19 cellular contexts compared by ENCODE assay signal in genomic region chr21:29303301-29303700, GRCh38. TPM values are rescaled to one million over a fixed set of nuclear protein-coding genes. Genes with fewer than 3 reads are reported as not detected.
DNase-seq lines count a peak whose midpoint lies in the region; ATAC-seq, FAIRE-seq and TF ChIP-seq lines count a peak whose summit lies in the region.
"Had no signal": no experiment of that assay in that cellular context is flagged by ENCODE, and none has a peak within 500 bp of the region (broad histone marks: within the 10 kb centered on the region; RNA-seq: fewer than 3 reads in every experiment).

No MANE protein-coding gene starts in this region.

- no peak overlapping the region for H3K4me3 ChIP-seq in HEK293 (ENCODE audit: low read depth, low read length)
- no peak overlapping the region for H3K4me3 ChIP-seq in hepatocyte
- H3K4me3 ChIP-seq in smooth muscle cell, result peak overlapping the region; percentile 71

- H3F3A ChIP-seq in smooth muscle cell (ENCODE audit: low read depth), result no peaks in the 10 kb centered on the region

- 75% methylated on average over 2 of the region's 2 CpGs for WGBS in hepatocyte (ENCODE audit: low lambda C conversion rate, missing lambda C conversion rate)
- 87% methylated on average over 2 of the region's 2 CpGs for WGBS in smooth muscle cell (ENCODE audit: low lambda C conversion rate)

- H3K79me2 ChIP-seq in hepatocyte, result peaks cover 90% of the 10 kb centered on the region
- H3K79me2 ChIP-seq in smooth muscle cell (ENCODE audit: low read depth), result peaks cover 92% of the 10 kb centered on the region

- H3K36me3 ChIP-seq in HEK293 (ENCODE audit: control insufficient read depth in 2 of 2, insufficient read depth in 1 of 2, low read length in 2 of 2) (no peaks in the 10 kb centered on the region), hepatocyte (replicated peaks; ENCODE audit: insufficient read depth, low read depth) (no peaks in the 10 kb centered on the region), smooth muscle cell (ENCODE audit: low read depth) (no peaks in the 10 kb centered on the region)

- no peak for FAIRE-seq in GM12891 (lab: Jason Lieb, UNC)
- FAIRE-seq: kidney had no signal

- H3K9ac ChIP-seq in smooth muscle cell (ENCODE audit: low read depth), result no peak overlapping the region

- peak overlapping the region; percentile 83 for H3K4me2 ChIP-seq in hepatocyte
- peak overlapping the region; percentile 87 for H3K4me2 ChIP-seq in smooth muscle cell

- POLR2A ChIA-PET in HEK293 (lab: Yijun Ruan, JAX), result no interaction called here

- H2AFZ ChIP-seq in hepatocyte, result no peak overlapping the region
- no peak overlapping the region for H2AFZ ChIP-seq in smooth muscle cell (ENCODE audit: low read depth)

- CTCF ChIA-PET in HEK293 (lab: Yijun Ruan, JAX), result interaction anchor here (1.7 to 2.2 kb wide), 2 partner anchors 45 to 139 kb away, joined by 7 to 14 read pairs; no protein-coding TSS in a partner anchor

- H3K27me3 ChIP-seq in hepatocyte (no peaks in the 10 kb centered on the region), smooth muscle cell (ENCODE audit: low read depth) (no peaks in the 10 kb centered on the region)

- no peak for TF ChIP-seq CTCF in HEK293 (tag by site-specific recombination; IDR thresholded peaks at IDR 0.05)
- no peak for TF ChIP-seq CTCF in VCaP (conservative IDR thresholded peaks at IDR 0.05)
- TF ChIP-seq CTCF in hepatocyte (IDR thresholded peaks at IDR 0.05; ENCODE audit: poor library complexity), result no peak
- no peak for TF ChIP-seq CTCF in smooth muscle cell (IDR thresholded peaks at IDR 0.05; ENCODE audit: borderline replicate concordance, insufficient read depth, poor library complexity, severe bottlenecking)

- H3K27ac ChIP-seq in HEK293 (ENCODE audit: extremely low read depth, low read depth, low read length), result no peak overlapping the region
- H3K27ac ChIP-seq in VCaP, result peak overlapping the region; percentile 89
- peak overlapping the region; percentile 42 for H3K27ac ChIP-seq in hepatocyte
- peak overlapping the region; percentile 93 for H3K27ac ChIP-seq in smooth muscle cell (ENCODE audit: low read depth)

- ATAC-seq in HG02973 (IDR thresholded peaks at IDR 0.05; ENCODE audit: unreplicated experiment), result no peak
- ATAC-seq: naive thymus-derived CD4-positive, alpha-beta T cell; right cardiac atrium had no signal

- H3K4me1 ChIP-seq in HEK293 (ENCODE audit: control insufficient read depth, insufficient read depth, low read length), result peaks cover 26% of the 10 kb centered on the region
- H3K4me1 ChIP-seq in hepatocyte (ENCODE audit: insufficient read depth), result peaks cover 56% of the 10 kb centered on the region
- peaks cover 27% of the 10 kb centered on the region for H3K4me1 ChIP-seq in smooth muscle cell (ENCODE audit: low read depth)

- no peaks in the 10 kb centered on the region for H3K9me3 ChIP-seq in HEK293 (ENCODE audit: control insufficient read depth, insufficient read depth, low read depth, low read length)
- H3K9me3 ChIP-seq in hepatocyte (ENCODE audit: low read depth), result no peaks in the 10 kb centered on the region
- H3K9me3 ChIP-seq in smooth muscle cell (replicated peaks; ENCODE audit: low read depth), result no peaks in the 10 kb centered on the region

- no peak for DNase-seq in hepatocyte (ENCODE audit: low spot score)
- DNase-seq in smooth muscle cell (lab: John Stamatoyannopoulos, UW; ENCODE audit: unreplicated experiment), result no peak
- no peak for DNase-seq in GM12891 (ENCODE audit: insufficient read length, low spot score)
- DNase-seq in T-helper 9 cell, result no peak
- no peak for DNase-seq in OCI-M1 (lab: John Stamatoyannopoulos, UW)
- DNase-seq: activated CD4-positive, alpha-beta T cell treated with anti-CD3 and anti-CD28 coated beads, Interleukin-2, amount 50 U/mL, for 48 hours; activated effector memory CD4-positive, alpha-beta T cell treated with Interleukin-2 at 50 U/mL for 16 hours; CD4-positive, alpha-beta memory T cell; kidney; naive thymus-derived CD4-positive, alpha-beta T cell; NCI-H1694; NCI-H69; right cardiac atrium; RPMI8226; stimulated activated naive CD4-positive, alpha-beta T cell; T1000 had no signal

- TF ChIP-seq POLR2A in GM12891 (IDR thresholded peaks at IDR 0.05; ENCODE audit: low read depth, low read length), result no peak

- H4K20me1 ChIP-seq in hepatocyte (ENCODE audit: insufficient read depth, poor library complexity, severe bottlenecking) (peaks cover 80% of the 10 kb centered on the region), smooth muscle cell (ENCODE audit: low read depth) (peaks cover 91% of the 10 kb centered on the region)

- no peaks in the 10 kb centered on the region for H3K9me2 ChIP-seq in hepatocyte (replicated peaks; ENCODE audit: insufficient read depth)

TF ChIP-seq in HEK293, 187 proteins besides CTCF, POLR2A, EP300 and RAD21:
- no peak for TF ChIP-seq ZBTB11 (tag by site-specific recombination; conservative IDR thresholded peaks at IDR 0.05; ENCODE audit: low read depth)
- TF ChIP-seq ZBTB20 (tag by site-specific recombination; IDR thresholded peaks at IDR 0.05), result 0 out of 2 replicates have a peak, but pooled peaks have one; percentile 5

TF ChIP-seq in GM12891, 5 proteins besides CTCF, POLR2A, EP300 and RAD21:
- TF ChIP-seq PAX5 (IDR thresholded peaks at IDR 0.05; ENCODE audit: insufficient read depth, low read length, severe bottlenecking) (no peak), POU2F2 (IDR thresholded peaks at IDR 0.05; ENCODE audit: low read depth, low read length) (no peak), POLR2AphosphoS5 (IDR thresholded peaks at IDR 0.05; ENCODE audit: low read depth, low read length) (no peak), TAF1 (IDR thresholded peaks at IDR 0.05; ENCODE audit: low read depth, low read length) (no peak), SPI1 (IDR thresholded peaks at IDR 0.05; ENCODE audit: low read depth, low read length) (no peak)

RNA-seq across cellular contexts. Expression of gene BACH1, which starts 4.6 kb away (rescaled TPM):
- total RNA-seq in hepatocyte (69.8 and 79.8 TPM in 2 replicates), smooth muscle cell (103 and 113 TPM in 2 replicates)
- polyA plus RNA-seq in hepatocyte (19.7 and 21.5 TPM in 2 replicates), smooth muscle cell (26.3 and 29.5 TPM in 2 replicates)
- 11.0 TPM for polyA plus RNA-seq in GM12891 (2012; ENCODE audit: low read depth, missing spikeins)
